10 cellular contexts compared by ENCODE assay signal in genomic region chr11:129372609-129373488, GRCh38. TPM values are rescaled to one million over a fixed set of nuclear protein-coding genes. Genes with fewer than 3 reads are reported as not detected.
DNase-seq lines count a peak whose midpoint lies in the region; ATAC-seq and TF ChIP-seq lines count a peak whose summit lies in the region.
"Had no signal": no experiment of that assay in that cellular context is flagged by ENCODE, and none has a peak within 500 bp of the region (broad histone marks: within the 10 kb centered on the region; RNA-seq: fewer than 3 reads in every experiment).

No MANE protein-coding gene starts in this region.

- H3K9me3 ChIP-seq in HUES64 (ENCODE audit: insufficient read depth, low read depth, low read length) (no peaks in the 10 kb centered on the region), ectodermal cell (ENCODE audit: control insufficient read depth, low read length) (no peaks in the 10 kb centered on the region), BE2C (no peaks in the 10 kb centered on the region)

- peaks cover 19 to 37% (median 32%) of the 10 kb centered on the region in 4 donors for H3K4me1 Mint-ChIP-seq in naive thymus-derived CD8-positive, alpha-beta T cell

- DNase-seq in AG04449 (ENCODE audit: low read depth, low spot score) = no peak
- DNase-seq in naive thymus-derived CD8-positive, alpha-beta T cell = no peak
- DNase-seq in RKO (ENCODE audit: low spot score) = no peak
- no peak for DNase-seq in BE2C
- no peak for DNase-seq in AML-193 (lab: John Stamatoyannopoulos, UW)
- DNase-seq: NCI-H524 treated with DMSO at 0.1 percent for 48 hours had no signal

- peaks cover 0 to 4% (median 0%) of the 10 kb centered on the region in 3 donors for H3K36me3 Mint-ChIP-seq in naive thymus-derived CD8-positive, alpha-beta T cell

- ATAC-seq in naive thymus-derived CD8-positive, alpha-beta T cell = peak in 1 of 2 donors; percentile 30
- no peak for ATAC-seq in GM19324 (IDR thresholded peaks at IDR 0.05; ENCODE audit: low FRiP score, unreplicated experiment)

- TF ChIP-seq CTCF in AG04449 (IDR thresholded peaks at IDR 0.05; ENCODE audit: insufficient read depth, low read length, missing control alignments) = no peak
- TF ChIP-seq CTCF in BE2C (IDR thresholded peaks at IDR 0.05; ENCODE audit: low read depth, low read length) = no peak

- peak overlapping the region in 9 of 10 donors; percentile 47 to 83 (median 58) for H3K4me3 Mint-ChIP-seq in naive thymus-derived CD8-positive, alpha-beta T cell

- CTCF ChIA-PET in AG04449 (lab: Yijun Ruan, JAX) = interaction anchor here (1.2 to 1.6 kb wide), 2 partner anchors 10 to 15 kb away, joined by 3 read pairs; no protein-coding TSS in a partner anchor

- H3K27me3 Mint-ChIP-seq in naive thymus-derived CD8-positive, alpha-beta T cell = peaks cover 49 to 97% (median 74%) of the 10 kb centered on the region in 5 donors

- 0 out of 2 replicates have a peak, but pooled peaks cover 5% of the 10 kb centered on the region for H3K4me1 ChIP-seq in HUES64 (ENCODE audit: insufficient read depth, low read length)
- H3K4me1 ChIP-seq in ectodermal cell (ENCODE audit: control insufficient read depth, insufficient read depth, low read length) = peaks cover 13% of the 10 kb centered on the region
- no peaks in the 10 kb centered on the region for H3K4me1 ChIP-seq in BE2C

- POLR2A ChIA-PET in AG04449 (lab: Yijun Ruan, JAX) = no interaction called here
- POLR2A ChIA-PET in naive thymus-derived CD8-positive, alpha-beta T cell (lab: Charles Lee) = no interaction called here

- H3K27ac Mint-ChIP-seq in naive thymus-derived CD8-positive, alpha-beta T cell = no peak overlapping the region

- H3K27me3 ChIP-seq in HUES64 (ENCODE audit: insufficient read depth, low read length) (peaks cover 100% of the 10 kb centered on the region), ectodermal cell (ENCODE audit: control insufficient read depth, insufficient read depth, low read length, poor library complexity, severe bottlenecking) (peaks cover 98% of the 10 kb centered on the region), BE2C (peaks cover 85% of the 10 kb centered on the region)

- H3K4me3 ChIP-seq in AG04449 (ENCODE audit: low read depth, low read length) (peak overlapping the region; percentile 12), HUES64 (ENCODE audit: low read length) (peak overlapping the region; percentile 45), ectodermal cell (ENCODE audit: insufficient read depth, low read depth, low read length) (peak overlapping the region; percentile 0), BE2C (ENCODE audit: low read depth, low read length) (no peak overlapping the region)

- H3K9me3 Mint-ChIP-seq in naive thymus-derived CD8-positive, alpha-beta T cell = peaks cover 0 to 3% (median 0%) of the 10 kb centered on the region in 9 donors

- H3K36me3 ChIP-seq in HUES64 (ENCODE audit: insufficient read depth, low read length) (no peaks in the 10 kb centered on the region), ectodermal cell (ENCODE audit: control insufficient read depth, insufficient read depth, low read length) (no peaks in the 10 kb centered on the region), BE2C (no peaks in the 10 kb centered on the region)

- WGBS in HUES64 = 1% methylated on average over 77 of the region's 77 CpGs
- WGBS in ectodermal cell, 2 experiments = 1% methylated on average over 77 of the region's 77 CpGs

- H3K27ac ChIP-seq in HUES64 (ENCODE audit: low read depth, low read length) = no peak overlapping the region
- H3K27ac ChIP-seq in ectodermal cell (ENCODE audit: insufficient read depth, low read depth, low read length, poor library complexity, severe bottlenecking) = no peak overlapping the region

- H3K9ac ChIP-seq in HUES64 (ENCODE audit: low read depth, low read length) = no peak overlapping the region

RNA-seq across cellular contexts. Expression of gene BARX2, which starts 2.8 kb away (rescaled TPM):
- not detected for polyA plus RNA-seq in HUES64 (2013, experiment 1 of 2)
- polyA plus RNA-seq in HUES64 (2013, experiment 2 of 2) = not detected
- polyA plus RNA-seq in ectodermal cell (2013, experiment 1 of 4) = not detected
- 0.11 TPM for polyA plus RNA-seq in ectodermal cell (2013, experiment 2 of 4)
- polyA plus RNA-seq in ectodermal cell (2013, experiment 3 of 4) = not detected
- not detected for polyA plus RNA-seq in ectodermal cell (2013, experiment 4 of 4)
- total RNA-seq in naive thymus-derived CD8-positive, alpha-beta T cell = not detected
- not detected for polyA plus RNA-seq in naive thymus-derived CD8-positive, alpha-beta T cell
- not detected for polyA plus RNA-seq in BE2C (2012; ENCODE audit: insufficient read depth, insufficient read length, low read depth)
- total RNA-seq: myocyte had no signal
